In genomic region chr3:84074767-84075166, GRCh38 we compare ENCODE assay signal across 23 cellular contexts.
DNase-seq lines count a peak whose midpoint lies in the region; ATAC-seq and TF ChIP-seq lines count a peak whose summit lies in the region.
"Had no signal": no experiment of that assay in that cellular context is flagged by ENCODE, and none has a peak within 500 bp of the region (broad histone marks: within the 10 kb centered on the region; RNA-seq: fewer than 3 reads in every experiment).

No MANE protein-coding gene starts in this region.

- H3K9me3 Mint-ChIP-seq in type B pancreatic cell, result no peaks in the 10 kb centered on the region

- H3K27ac Mint-ChIP-seq in type B pancreatic cell, result no peak overlapping the region

- H3K4me2 ChIP-seq in PC-9, result no peak overlapping the region

- H3K36me3 Mint-ChIP-seq in type B pancreatic cell, result no peaks in the 10 kb centered on the region

- BruUV-seq in PC-9 (replicated peaks; lab: Mats Ljungman, UMichigan), result no TSS peak

- H4K20me1 ChIP-seq in PC-9 (ENCODE audit: insufficient read depth), result no peaks in the 10 kb centered on the region

- H3K27ac ChIP-seq in PC-9, result no peak overlapping the region
- H3K27ac ChIP-seq: GM23248, SJSA1 had no signal

- H3K27me3 ChIP-seq in PC-9 (ENCODE audit: insufficient read depth, low read depth), result no peaks in the 10 kb centered on the region
- H3K27me3 ChIP-seq: SJSA1 had no signal

- H3K4me3 ChIP-seq in PC-9 (no peak overlapping the region), astrocyte of the spinal cord (ENCODE audit: low read depth, low read length) (no peak overlapping the region)
- H3K4me3 ChIP-seq: GM23248, SJSA1 had no signal

- H3K4me1 Mint-ChIP-seq in type B pancreatic cell (ENCODE audit: unreplicated experiment), result peaks cover 5% of the 10 kb centered on the region

- H3F3A ChIP-seq in PC-9 (ENCODE audit: insufficient read depth, low read depth), result no peaks in the 10 kb centered on the region

- no peaks in the 10 kb centered on the region for H3K9me2 ChIP-seq in PC-9 (ENCODE audit: insufficient read depth)

- no peak for TF ChIP-seq CTCF in PC-9 (conservative IDR thresholded peaks at IDR 0.05)
- no peak for TF ChIP-seq CTCF in astrocyte of the spinal cord (IDR thresholded peaks at IDR 0.05; ENCODE audit: low read depth, low read length)
- no peak for TF ChIP-seq CTCF in type B pancreatic cell (conservative IDR thresholded peaks at IDR 0.05)

- H2AFZ ChIP-seq in PC-9, result peak overlapping the region; percentile 15; the same call in 1 of the 2 replicates
- H2AFZ ChIP-seq: GM23248 had no signal

- intact Hi-C loops in PC-9 (cut with micrococcal nuclease; ENCODE audit: unreplicated experiment), result no loop called here

- no peaks in the 10 kb centered on the region for H3K4me1 ChIP-seq in PC-9 (replicated peaks; ENCODE audit: insufficient read depth)
- H3K4me1 ChIP-seq: SJSA1 had no signal

- H3K36me3 ChIP-seq in PC-9 (ENCODE audit: low read depth), result no peaks in the 10 kb centered on the region
- H3K36me3 ChIP-seq: SJSA1 had no signal

- POLR2A ChIA-PET in PC-9 (lab: Charles Lee; ENCODE audit: unreplicated experiment), result no interaction called here

- no peaks in the 10 kb centered on the region for H3K79me2 ChIP-seq in PC-9 (ENCODE audit: low read depth)

- peak; percentile 28 for DNase-seq in A172 (ENCODE audit: low spot score)
- no peak for DNase-seq in PC-9
- peak; percentile 69 for DNase-seq in astrocyte of the spinal cord (ENCODE audit: low read depth, low spot score)
- peak; percentile 24 for DNase-seq in kidney glomerular epithelial cell (lab: John Stamatoyannopoulos, UW)
- no peak for DNase-seq in type B pancreatic cell (ENCODE audit: extremely low spot score, unreplicated experiment)
- no peak for DNase-seq in activated CD4-positive, alpha-beta T cell treated with anti-CD3 and anti-CD28 coated beads, Interleukin-2, amount 50 U/mL, for 4 hours
- DNase-seq: 8988T, DMS153, GM23248, H7, KBM-7, NCI-H1092, NCI-H1417 treated with DMSO at 0.1 percent for 48 hours, NCI-H1694 treated with DMSO at 0.1 percent for 48 hours, NCI-H2171 treated with DMSO at 0.1 percent for 48 hours, NCI-H345, NCI-H524, NCI-H748 treated with DMSO at 0.1 percent for 48 hours, PC-3, Right ventricle myocardium superior, RPMI8226 had no signal

- H3K27me3 Mint-ChIP-seq in type B pancreatic cell, result no peaks in the 10 kb centered on the region

- in situ Hi-C loops in astrocyte of the spinal cord (cut with HindIII; ENCODE audit: low sequenced_read_pairs), result no loop called here

- ATAC-seq in GM21528 (IDR thresholded peaks at IDR 0.05; ENCODE audit: low FRiP score, unreplicated experiment), result no peak
- ATAC-seq: PC-3 had no signal

- no peak overlapping the region for H3K4me3 Mint-ChIP-seq in type B pancreatic cell

- CTCF ChIA-PET in PC-9 (lab: Charles Lee), result no interaction called here

- H3K9me3 ChIP-seq in PC-9 (ENCODE audit: insufficient read depth, low read depth), result no peaks in the 10 kb centered on the region
- H3K9me3 ChIP-seq: SJSA1 had no signal

Comparison
In these comparisons a context has a peak if more than half of its experiments do, and no peak if none do; other contexts are left out.
1. DNase-seq: peak in A172 (single experiment), astrocyte of the spinal cord (single experiment) and kidney glomerular epithelial cell (single experiment); none in PC-9 (0 of 2), type B pancreatic cell (single experiment) and activated CD4-positive, alpha-beta T cell treated with anti-CD3 and anti-CD28 coated beads, Interleukin-2, amount 50 U/mL, for 4 hours (0 of 2).